ENCODE assay signal across 7 cellular contexts in genomic region chr20:62953167-62953838, GRCh38. TPM values are rescaled to one million over a fixed set of nuclear protein-coding genes. Genes with fewer than 3 reads are reported as not detected.
A peak's percentile ranks its signal among the peaks of the same experiment; 100 is the strongest.
DNase-seq lines count a peak whose midpoint lies in the region; TF ChIP-seq lines count a peak whose summit lies in the region.

No MANE protein-coding gene starts in this region.

- H3K9ac ChIP-seq in GM23248 (peak overlapping the region; percentile 93), iPS-18a (ENCODE audit: low read length) (no peak overlapping the region)

- no peak for TF ChIP-seq POLR2A in stomach (IDR thresholded peaks at IDR 0.05)

- no peak for TF ChIP-seq EP300 in stomach (IDR thresholded peaks at IDR 0.05)

- in situ Hi-C loops in GM23248 (cut with MboI), result no loop called here

- H3K27me3 Mint-ChIP-seq in activated CD4-positive, alpha-beta memory T cell treated with anti-CD3 and anti-CD28 coated beads for 36 hours, result no peaks in the 10 kb centered on the region

- H3K27ac Mint-ChIP-seq in activated CD4-positive, alpha-beta memory T cell treated with anti-CD3 and anti-CD28 coated beads for 36 hours, result peak overlapping the region; percentile 52

- H3K9me3 ChIP-seq in GM23248 (ENCODE audit: low read depth), result no peaks in the 10 kb centered on the region
- H3K9me3 ChIP-seq in iPS-18a (ENCODE audit: control insufficient read depth, low read depth, low read length), result no peaks in the 10 kb centered on the region
- no peaks in the 10 kb centered on the region for H3K9me3 ChIP-seq in stomach

- H3F3A ChIP-seq in GM23248 (ENCODE audit: insufficient read depth), result 0 out of 2 replicates have a peak, but pooled peaks cover under 1% of the 10 kb centered on the region

- peaks cover 19% of the 10 kb centered on the region for H3K4me1 Mint-ChIP-seq in activated CD4-positive, alpha-beta memory T cell treated with anti-CD3 and anti-CD28 coated beads for 36 hours (ENCODE audit: low read depth)

- no peak for TF ChIP-seq CTCF in stomach (IDR thresholded peaks at IDR 0.05)

- POLR2A ChIA-PET in activated CD4-positive, alpha-beta memory T cell treated with anti-CD3 and anti-CD28 coated beads for 36 hours (lab: Charles Lee), result interaction anchor here (0.7 to 1.7 kb wide), 4 partner anchors 15 to 37 kb away, joined by 3 to 8 read pairs (median 3); partner anchors contain the start of gene GID8

- peaks cover 6% of the 10 kb centered on the region for H3K9me3 Mint-ChIP-seq in activated CD4-positive, alpha-beta memory T cell treated with anti-CD3 and anti-CD28 coated beads for 36 hours

- peaks cover 13% of the 10 kb centered on the region for H3K36me3 Mint-ChIP-seq in activated CD4-positive, alpha-beta memory T cell treated with anti-CD3 and anti-CD28 coated beads for 36 hours

- peaks cover 51% of the 10 kb centered on the region for H3K79me2 ChIP-seq in GM23248 (ENCODE audit: insufficient read depth)

- no peaks in the 10 kb centered on the region for H3K9me2 ChIP-seq in GM23248 (ENCODE audit: insufficient read depth)

- DNase-seq in GM23248, result peak; percentile 51
- no peak for DNase-seq in activated CD4-positive, alpha-beta memory T cell treated with anti-CD3 and anti-CD28 coated beads for 36 hours
- no peak for DNase-seq in stomach
- DNase-seq in pons (ENCODE audit: low spot score), result no peak
- no peak for DNase-seq in islet precursor cell
- DNase-seq in NCI-H446 (lab: John Stamatoyannopoulos, UW), result no peak

- no peaks in the 10 kb centered on the region for H4K20me1 ChIP-seq in GM23248 (ENCODE audit: insufficient read depth)

- H3K4me1 ChIP-seq in GM23248 (ENCODE audit: insufficient read depth) (peaks cover 7% of the 10 kb centered on the region; the same call in 1 of the 2 replicates), iPS-18a (ENCODE audit: control insufficient read depth, low read depth, low read length) (peaks cover 15% of the 10 kb centered on the region), stomach (peaks cover 37 to 53% (median 47%) of the 10 kb centered on the region in 4 donors)

- H3K27ac ChIP-seq in GM23248, result peak overlapping the region; percentile 93
- no peak overlapping the region for H3K27ac ChIP-seq in iPS-18a (ENCODE audit: low read length)
- H3K27ac ChIP-seq in stomach, result peak overlapping the region; percentile 81 to 92 (median 86)

- H3K27me3 ChIP-seq in GM23248 (replicated peaks; ENCODE audit: insufficient read depth) (no peaks in the 10 kb centered on the region), iPS-18a (ENCODE audit: control insufficient read depth, insufficient read depth, low read length) (no peaks in the 10 kb centered on the region), stomach (no peaks in the 10 kb centered on the region)

- H3K4me3 ChIP-seq in GM23248, result peak overlapping the region; percentile 73
- H3K4me3 ChIP-seq in iPS-18a (ENCODE audit: low read length), result peak overlapping the region; percentile 48
- H3K4me3 ChIP-seq in stomach, result peak overlapping the region; percentile 33 to 50 (median 48)

- peak overlapping the region; percentile 82 for H3K4me2 ChIP-seq in GM23248 (ENCODE audit: unreplicated experiment)

- intact Hi-C loops in activated CD4-positive, alpha-beta memory T cell treated with anti-CD3 and anti-CD28 coated beads for 36 hours (cut with micrococcal nuclease), result no loop called here
- intact Hi-C loops in stomach (cut with DNase I; ENCODE audit: low total_unique reads), result no loop called here

- CTCF ChIA-PET in activated CD4-positive, alpha-beta memory T cell treated with anti-CD3 and anti-CD28 coated beads for 36 hours (lab: Charles Lee), result interaction anchor here (0.7 to 2.9 kb wide), 6 partner anchors 32 to 56 kb away, joined by 3 to 8 read pairs (median 4); no protein-coding TSS in a partner anchor

- H3K36me3 ChIP-seq in GM23248 (ENCODE audit: low read depth) (no peaks in the 10 kb centered on the region; the same call in 1 of the 2 replicates), iPS-18a (ENCODE audit: control insufficient read depth, low read depth, low read length) (peaks cover 9% of the 10 kb centered on the region), stomach (peaks cover 10 to 47% (median 34%) of the 10 kb centered on the region in 4 donors)

- peak overlapping the region; percentile 58 for H3K4me3 Mint-ChIP-seq in activated CD4-positive, alpha-beta memory T cell treated with anti-CD3 and anti-CD28 coated beads for 36 hours

- WGBS in GM23248 (ENCODE audit: low coverage in 1 of 2, low lambda C conversion rate in 2 of 2, missing lambda C conversion rate in 2 of 2), 2 experiments, result 32 to 35% methylated on average over 10 to 14 of the region's 16 CpGs
- WGBS in stomach, 5 donors, result 11 to 49% (median 41%) methylated on average over 2 to 16 of the region's 16 CpGs

- peak overlapping the region; percentile 76 for H2AFZ ChIP-seq in GM23248

RNA-seq across cellular contexts. Expression of gene SLC17A9, which starts 0.8 kb away (rescaled TPM):
- total RNA-seq in GM23248 (2014; rRNA removed; shearing (Covaris generic)), result 11.1 and 19.5 TPM in 2 replicates
- 17.7 and 23.2 TPM in 2 replicates for polyA plus RNA-seq in GM23248 (2016; fragmentation: Nextera tagmentation; extraction: Ambion mirVana)
- 1 to 10 TPM; 9.5 to 9.7 TPM for total RNA-seq in activated CD4-positive, alpha-beta memory T cell treated with anti-CD3 and anti-CD28 coated beads for 36 hours
- 10 to 100 TPM in 4 of 5 donors, 1 to 10 TPM in 1; 9.0 to 76.4 (median 18.7) TPM for total RNA-seq in stomach
- polyA plus RNA-seq in stomach, result 1 to 10 TPM; 1.1 to 10.0 (median 5.8) TPM

RNA-seq across cellular contexts. Expression of gene GID8, which starts 15.4 kb away (rescaled TPM):
- 29.1 and 31.0 TPM in 2 replicates for total RNA-seq in GM23248 (2014; rRNA removed; shearing (Covaris generic))
- polyA plus RNA-seq in GM23248 (2016; fragmentation: Nextera tagmentation; extraction: Ambion mirVana) (17.5 and 17.6 TPM in 2 replicates), stomach (10 to 100 TPM; 10.8 to 13.6 (median 12.5) TPM)
- 10 to 100 TPM; 33.9 to 34.8 TPM for total RNA-seq in activated CD4-positive, alpha-beta memory T cell treated with anti-CD3 and anti-CD28 coated beads for 36 hours
- 10 to 100 TPM; 12.3 to 39.3 (median 19.2) TPM for total RNA-seq in stomach

RNA-seq across cellular contexts. Expression of gene DIDO1, which starts 27.0 kb away (rescaled TPM):
- total RNA-seq in GM23248 (2014; rRNA removed; shearing (Covaris generic)), result 28.6 and 37.1 TPM in 2 replicates
- polyA plus RNA-seq in GM23248 (2016; fragmentation: Nextera tagmentation; extraction: Ambion mirVana), result 15.5 and 16.2 TPM in 2 replicates
- 10 to 100 TPM; 46.6 to 48.4 TPM for total RNA-seq in activated CD4-positive, alpha-beta memory T cell treated with anti-CD3 and anti-CD28 coated beads for 36 hours
- 100 to 1,000 TPM in 1 of 5 donors, 10 to 100 TPM in 4; 56.0 to 117 (median 74.2) TPM for total RNA-seq in stomach
- 10 to 100 TPM in 2 of 3 donors, 1 to 10 TPM in 1; 8.1 to 14.2 (median 14.1) TPM for polyA plus RNA-seq in stomach

RNA-seq across cellular contexts. Expression of gene BHLHE23, which starts 53.5 kb away (rescaled TPM):
- total RNA-seq in GM23248 (2014; rRNA removed; shearing (Covaris generic)), result not detected in 2 replicates
- polyA plus RNA-seq in GM23248 (2016; fragmentation: Nextera tagmentation; extraction: Ambion mirVana), result not detected in 2 replicates
- not detected for total RNA-seq in activated CD4-positive, alpha-beta memory T cell treated with anti-CD3 and anti-CD28 coated beads for 36 hours
- under 1 TPM in 1 of 5 donors, not detected in 4; 0.55 TPM for total RNA-seq in stomach
- not detected for polyA plus RNA-seq in stomach
